ENCODE assay signal across 8 cellular contexts in the genomic region with DNA sequence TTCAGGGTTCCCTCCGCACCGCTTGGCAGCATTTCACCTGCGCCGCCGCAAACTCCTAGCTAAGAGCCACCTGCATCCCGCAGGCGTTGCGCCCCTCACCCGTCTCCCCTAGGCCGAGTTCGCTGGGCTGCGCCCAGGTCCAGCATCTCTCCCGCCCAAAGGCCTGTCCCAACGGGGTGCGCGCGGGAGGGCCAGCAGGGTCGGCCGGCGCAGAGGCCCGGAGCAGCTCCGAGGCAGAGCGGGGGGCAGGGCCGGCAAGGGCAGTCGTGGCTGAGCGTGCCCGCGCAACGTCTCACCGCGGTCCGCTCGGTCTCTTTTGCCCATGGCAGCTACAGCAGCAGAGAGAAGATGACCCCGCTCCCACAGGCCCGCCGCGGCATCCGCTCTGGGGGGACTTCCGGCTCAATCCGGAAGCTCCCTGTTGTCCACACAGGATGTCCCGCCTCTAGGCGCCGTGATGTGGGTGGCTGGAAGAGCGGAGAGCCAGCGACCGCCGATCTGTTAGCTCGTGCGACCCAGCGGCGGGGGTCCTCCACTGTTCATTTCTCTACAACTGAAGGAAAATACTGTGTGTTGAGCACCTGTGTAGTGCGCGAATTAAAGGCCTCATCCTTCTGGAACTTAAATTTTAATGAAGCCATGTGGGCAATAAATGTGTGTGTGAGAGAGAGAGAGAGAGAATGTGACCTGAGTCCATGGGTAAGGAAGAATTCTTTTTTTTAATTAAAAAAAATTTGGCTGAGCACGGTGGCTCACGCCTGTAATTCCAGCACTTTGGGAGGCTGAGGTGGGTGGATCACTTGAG. TPM values are rescaled to one million over a fixed set of nuclear protein-coding genes. Genes with fewer than 3 reads are reported as not detected.
DNase-seq lines count a peak whose midpoint lies in the region; ATAC-seq and TF ChIP-seq lines count a peak whose summit lies in the region.

A gene (minus strand): TSS at position 387 of the 805 bp plus-strand sequence. CDS start 63 bp downstream, at position 324.

- H3K27me3 ChIP-seq in prostate gland (replicated peaks; ENCODE audit: insufficient read depth): no peaks in the 10 kb centered on the region

- no peaks in the 10 kb centered on the region for H3K9me3 ChIP-seq in prostate gland

- peak; percentile 96 for DNase-seq in GM13976 (ENCODE audit: low spot score)
- DNase-seq in NCI-H128 (lab: John Stamatoyannopoulos, UW; ENCODE audit: unreplicated experiment): peak; percentile 46
- DNase-seq in amniotic stem cell (lab: John Stamatoyannopoulos, UW): peak; percentile 72
- DNase-seq in left ventricle myocardium superior: peak; percentile 93
- DNase-seq in prostate gland (ENCODE audit: low spot score): peak; percentile 63
- DNase-seq in ureter (ENCODE audit: low spot score): peak; percentile 82

- no peaks in the 10 kb centered on the region for H3K27me3 Mint-ChIP-seq in T-helper 1 cell treated with Interleukin-12 subunit alpha and Interleukin-12 subunit beta and Interleukin-4 antibody, amounts not matched to agents 30 μg/mL and 1 μg/mL, for 36 hours (ENCODE audit: low read depth)

- H3K9me3 Mint-ChIP-seq in T-helper 1 cell treated with Interleukin-12 subunit alpha and Interleukin-12 subunit beta and Interleukin-4 antibody, amounts not matched to agents 30 μg/mL and 1 μg/mL, for 36 hours: no peaks in the 10 kb centered on the region

- in situ Hi-C loops in GM13976 (cut with MboI; ENCODE audit: low sequenced_read_pairs, unreplicated experiment): no loop called here

- peaks cover 3% of the 10 kb centered on the region for H3K4me1 ChIP-seq in prostate gland (replicated peaks)

- TF ChIP-seq CTCF in GM13976 (IDR thresholded peaks at IDR 0.05; ENCODE audit: borderline replicate concordance, control extremely low read depth, extremely low read depth, insufficient read depth, missing control alignments) (no peak), prostate gland (IDR thresholded peaks at IDR 0.05) (no peak)

- peaks cover 20% of the 10 kb centered on the region for H3K4me1 Mint-ChIP-seq in T-helper 1 cell treated with Interleukin-12 subunit alpha and Interleukin-12 subunit beta and Interleukin-4 antibody, amounts not matched to agents 30 μg/mL and 1 μg/mL, for 36 hours (ENCODE audit: low read depth)

- H3K27ac ChIP-seq in prostate gland: peak within 1 kb of the TSS; percentile 42 to 77

- peak within 1 kb of the TSS; percentile 65 to 89 for H3K4me3 ChIP-seq in prostate gland

- TF ChIP-seq POLR2A in prostate gland (IDR thresholded peaks at IDR 0.05): no peak

- 0% methylated on average over 48 of the region's 55 CpGs for WGBS in prostate gland

- peak within 1 kb of the TSS; percentile 93 for H3K27ac Mint-ChIP-seq in T-helper 1 cell treated with Interleukin-12 subunit alpha and Interleukin-12 subunit beta and Interleukin-4 antibody, amounts not matched to agents 30 μg/mL and 1 μg/mL, for 36 hours

- H3K36me3 ChIP-seq in prostate gland: peaks cover 10 to 21% of the 10 kb centered on the region in 2 donors

- peaks cover 25% of the 10 kb centered on the region for H3K36me3 Mint-ChIP-seq in T-helper 1 cell treated with Interleukin-12 subunit alpha and Interleukin-12 subunit beta and Interleukin-4 antibody, amounts not matched to agents 30 μg/mL and 1 μg/mL, for 36 hours (ENCODE audit: low read depth)

- H3K4me3 Mint-ChIP-seq in T-helper 1 cell treated with Interleukin-12 subunit alpha and Interleukin-12 subunit beta and Interleukin-4 antibody, amounts not matched to agents 30 μg/mL and 1 μg/mL, for 36 hours: peak within 1 kb of the TSS; percentile 97

- intact Hi-C loops in left ventricle myocardium superior (cut with micrococcal nuclease) (no loop called here), prostate gland (cut with DNase I) (loop anchor here (2.0 kb wide), 1 partner anchor 227 kb away; no protein-coding TSS in a partner anchor)

- ATAC-seq in HG02759 (IDR thresholded peaks at IDR 0.05; ENCODE audit: unreplicated experiment) (peak; percentile 100), left ventricle myocardium superior (peak; percentile 98)

RNA-seq across cellular contexts. Expression of the gene that starts here (rescaled TPM):
- total RNA-seq in left ventricle myocardium superior: 23.8 TPM
- total RNA-seq in prostate gland: 10 to 100 TPM; 29.8 to 61.3 TPM
- 44.5 TPM for total RNA-seq in ureter

Comparison
In these comparisons a context has a peak if more than half of its experiments do, and no peak if none do; other contexts are left out.
1. Peak in every context shown above with its lines: DNase-seq, ATAC-seq, H3K4me3 ChIP-seq and H3K27ac ChIP-seq.
2. DNase-seq: peak in every context shown above with its lines; median percentile 96 in GM13976; 93 in left ventricle myocardium superior; 82 in ureter; 72 in amniotic stem cell; 63 in prostate gland; 46 in NCI-H128.